Comparison of ENCODE assay signal across 8 cellular contexts in the genomic region with DNA sequence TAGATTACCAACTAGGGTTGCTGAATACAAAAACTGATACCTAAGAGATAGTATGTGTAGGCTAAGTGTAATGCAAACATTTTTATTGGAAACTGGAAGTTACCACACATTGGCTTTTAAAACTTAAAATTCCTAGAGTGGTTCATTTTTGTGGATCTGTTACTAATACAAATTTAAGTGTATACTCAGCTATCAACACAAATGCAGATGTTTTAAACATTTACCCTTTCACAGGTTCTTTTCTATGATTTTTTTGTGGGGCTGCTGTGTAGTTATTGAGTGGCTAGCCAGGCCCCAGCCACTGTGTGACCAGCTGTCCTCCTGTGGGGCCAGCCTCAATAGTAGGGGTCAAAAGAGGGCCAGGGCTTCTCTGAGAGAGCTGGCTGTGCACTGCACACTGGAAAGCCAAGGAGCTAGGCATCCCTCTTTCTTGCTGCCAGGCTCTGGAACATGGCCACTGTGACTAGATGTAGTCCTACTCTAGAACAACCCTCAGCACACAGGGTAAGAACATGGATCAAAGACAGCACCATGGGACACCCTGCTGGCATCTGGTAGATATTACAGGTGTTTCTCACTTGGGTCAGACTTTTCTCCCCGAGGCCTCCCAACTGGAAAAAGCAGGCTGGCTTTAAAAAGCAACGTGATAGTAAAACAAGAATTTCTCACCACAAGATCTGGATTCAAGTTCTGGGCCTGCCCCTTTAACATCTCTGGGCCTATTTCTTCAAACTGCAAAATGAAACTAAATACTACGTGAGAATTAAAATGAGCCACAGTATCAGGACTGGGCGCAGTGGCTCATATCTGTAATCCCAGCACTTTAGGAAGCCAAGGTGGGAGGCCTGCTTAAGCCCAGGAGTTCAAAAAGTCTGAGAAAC. TPM values are rescaled to one million over a fixed set of nuclear protein-coding genes. Genes with fewer than 3 reads are reported as not detected.
DNase-seq lines count a peak whose midpoint lies in the region; ATAC-seq and TF ChIP-seq lines count a peak whose summit lies in the region.

No MANE protein-coding gene starts in this region.

- DNase-seq in NCI-H460 (ENCODE audit: extremely low read depth, low read depth), result peak; percentile 67
- peak; percentile 39 to 43 for DNase-seq in activated CD4-positive, alpha-beta T cell treated with anti-CD3 and anti-CD28 coated beads for 24 hours (ENCODE audit: low read depth in 2 of 2)
- DNase-seq in dermis microvascular lymphatic vessel endothelial cell (ENCODE audit: low read depth in 2 of 2), result peak; percentile 70 to 83
- no peak for DNase-seq in lower lobe of right lung
- peak; percentile 9 for DNase-seq in stimulated activated CD8-positive, alpha-beta memory T cell treated with anti-CD3 and anti-CD28 coated beads, Interleukin-4, amount 100 ng/mL, for 24 hours (ENCODE audit: low read depth)

- peak; percentile 70 for TF ChIP-seq CTCF in GM12874 (IDR thresholded peaks at IDR 0.05; ENCODE audit: insufficient read depth, low read depth, low read length)
- peak; percentile 62 for TF ChIP-seq CTCF in lower lobe of right lung (IDR thresholded peaks at IDR 0.05)

- peak; percentile 50 for ATAC-seq in HG03159 (IDR thresholded peaks at IDR 0.05; ENCODE audit: unreplicated experiment)
- ATAC-seq in lower lobe of right lung, result peak; percentile 91 to 92
- ATAC-seq in HG03108 (IDR thresholded peaks at IDR 0.05; ENCODE audit: unreplicated experiment), result no peak

- peak overlapping the region; percentile 42 for H3K27ac ChIP-seq in lower lobe of right lung

- intact Hi-C loops in lower lobe of right lung (cut with DNase I), result loop anchor here (10.0 kb wide), 2 partner anchors 101 to 141 kb away; partner anchors contain the start of gene MRPS23

- H3K36me3 ChIP-seq in lower lobe of right lung, result peaks cover 23% of the 10 kb centered on the region

- H3K4me3 ChIP-seq in lower lobe of right lung, result no peak overlapping the region

- peaks cover 39% of the 10 kb centered on the region for H3K4me1 ChIP-seq in lower lobe of right lung

- no peaks in the 10 kb centered on the region for H3K27me3 ChIP-seq in lower lobe of right lung (ENCODE audit: low read depth)

- H3K9me3 ChIP-seq in lower lobe of right lung, result no peaks in the 10 kb centered on the region

RNA-seq across cellular contexts. Expression of gene VEZF1, which starts 7.3 kb away (rescaled TPM):
- total RNA-seq in NCI-H460 (2014; rRNA removed; shearing (Covaris generic)), result 45.5 and 51.4 TPM in 2 replicates
- polyA plus RNA-seq in NCI-H460 (2014; cell fraction: nucleus; rRNA removed), result 26.9 and 47.4 TPM in 2 replicates
- total RNA-seq in dermis microvascular lymphatic vessel endothelial cell (22.9 and 31.0 TPM in 2 replicates), lower lobe of right lung (73.5 TPM)

RNA-seq across cellular contexts. Expression of gene SRSF1, which starts 11.7 kb away (rescaled TPM):
- total RNA-seq in NCI-H460 (2014; rRNA removed; shearing (Covaris generic)), result 275 and 297 TPM in 2 replicates
- polyA plus RNA-seq in NCI-H460 (2014; cell fraction: nucleus; rRNA removed), result 506 and 712 TPM in 2 replicates
- 329 and 461 TPM in 2 replicates for total RNA-seq in dermis microvascular lymphatic vessel endothelial cell
- 159 TPM for total RNA-seq in lower lobe of right lung

RNA-seq across cellular contexts. Expression of gene CUEDC1, which starts 40.1 kb away (rescaled TPM):
- 12.2 and 13.7 TPM in 2 replicates for total RNA-seq in NCI-H460 (2014; rRNA removed; shearing (Covaris generic))
- 56.7 and 64.1 TPM in 2 replicates for polyA plus RNA-seq in NCI-H460 (2014; cell fraction: nucleus; rRNA removed)
- total RNA-seq in dermis microvascular lymphatic vessel endothelial cell (3.9 and 4.6 TPM in 2 replicates), lower lobe of right lung (42.8 TPM)
